Comparison of ENCODE assay signal across 1 cellular context in the genomic region with DNA sequence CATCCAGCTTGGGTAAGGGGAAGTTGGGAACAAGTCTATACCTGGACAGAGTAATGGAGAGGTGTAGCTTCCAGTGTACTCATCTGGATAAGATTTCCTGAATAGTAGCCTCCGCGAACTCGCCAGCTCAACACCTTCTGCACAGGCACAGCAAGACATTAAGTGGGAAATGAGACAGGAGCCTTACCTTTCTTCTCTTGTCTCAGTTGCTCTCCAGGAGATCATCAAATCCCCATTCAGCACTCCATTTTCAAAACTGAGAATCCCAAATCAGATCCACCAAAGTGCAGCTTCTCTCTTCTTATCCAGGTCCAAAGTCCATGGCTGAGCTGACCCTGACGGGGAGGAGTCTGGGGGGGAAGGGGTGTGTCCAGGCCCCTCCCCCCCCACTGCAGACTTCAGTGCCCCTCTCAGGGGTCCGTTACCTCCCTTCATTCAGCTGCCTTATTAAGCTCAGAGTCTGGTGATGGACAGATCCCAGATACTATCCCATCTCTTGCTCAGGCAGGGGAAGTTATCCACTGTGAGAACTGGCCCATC.
A peak's percentile ranks its signal among the peaks of the same experiment; 100 is the strongest.
TF ChIP-seq lines count a peak whose summit lies in the region.

No MANE protein-coding gene starts in this region.

TF ChIP-seq in GM12878, 131 proteins besides CTCF, POLR2A, EP300 and RAD21 (continued from another document):
- TF ChIP-seq MYB (IDR thresholded peaks at IDR 0.05; ENCODE audit: borderline replicate concordance, low read depth, low read length) (no peak), MXI1 (IDR thresholded peaks at IDR 0.05; ENCODE audit: low read depth, low read length) (no peak), IKZF2 (IDR thresholded peaks at IDR 0.05) (peak in 1 of 2 experiments; percentile 13; a peak in 1 of 4 replicates), TBL1XR1 (IDR thresholded peaks at IDR 0.05; ENCODE audit: low read depth, low read length) (no peak)
- TF ChIP-seq, protein P1, sequence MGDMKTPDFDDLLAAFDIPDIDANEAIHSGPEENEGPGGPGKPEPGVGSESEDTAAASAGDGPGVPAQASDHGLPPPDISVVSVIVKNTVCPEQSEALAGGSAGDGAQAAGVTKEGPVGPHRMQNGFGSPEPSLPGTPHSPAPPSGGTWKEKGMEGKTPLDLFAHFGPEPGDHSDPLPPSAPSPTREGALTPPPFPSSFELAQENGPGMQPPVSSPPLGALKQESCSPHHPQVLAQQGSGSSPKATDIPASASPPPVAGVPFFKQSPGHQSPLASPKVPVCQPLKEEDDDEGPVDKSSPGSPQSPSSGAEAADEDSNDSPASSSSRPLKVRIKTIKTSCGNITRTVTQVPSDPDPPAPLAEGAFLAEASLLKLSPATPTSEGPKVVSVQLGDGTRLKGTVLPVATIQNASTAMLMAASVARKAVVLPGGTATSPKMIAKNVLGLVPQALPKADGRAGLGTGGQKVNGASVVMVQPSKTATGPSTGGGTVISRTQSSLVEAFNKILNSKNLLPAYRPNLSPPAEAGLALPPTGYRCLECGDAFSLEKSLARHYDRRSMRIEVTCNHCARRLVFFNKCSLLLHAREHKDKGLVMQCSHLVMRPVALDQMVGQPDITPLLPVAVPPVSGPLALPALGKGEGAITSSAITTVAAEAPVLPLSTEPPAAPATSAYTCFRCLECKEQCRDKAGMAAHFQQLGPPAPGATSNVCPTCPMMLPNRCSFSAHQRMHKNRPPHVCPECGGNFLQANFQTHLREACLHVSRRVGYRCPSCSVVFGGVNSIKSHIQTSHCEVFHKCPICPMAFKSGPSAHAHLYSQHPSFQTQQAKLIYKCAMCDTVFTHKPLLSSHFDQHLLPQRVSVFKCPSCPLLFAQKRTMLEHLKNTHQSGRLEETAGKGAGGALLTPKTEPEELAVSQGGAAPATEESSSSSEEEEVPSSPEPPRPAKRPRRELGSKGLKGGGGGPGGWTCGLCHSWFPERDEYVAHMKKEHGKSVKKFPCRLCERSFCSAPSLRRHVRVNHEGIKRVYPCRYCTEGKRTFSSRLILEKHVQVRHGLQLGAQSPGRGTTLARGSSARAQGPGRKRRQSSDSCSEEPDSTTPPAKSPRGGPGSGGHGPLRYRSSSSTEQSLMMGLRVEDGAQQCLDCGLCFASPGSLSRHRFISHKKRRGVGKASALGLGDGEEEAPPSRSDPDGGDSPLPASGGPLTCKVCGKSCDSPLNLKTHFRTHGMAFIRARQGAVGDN (IDR thresholded peaks at IDR 0.05), result 0 out of 2 replicates have a peak, but pooled peaks have one; percentile 12
- TF ChIP-seq, protein P2, sequence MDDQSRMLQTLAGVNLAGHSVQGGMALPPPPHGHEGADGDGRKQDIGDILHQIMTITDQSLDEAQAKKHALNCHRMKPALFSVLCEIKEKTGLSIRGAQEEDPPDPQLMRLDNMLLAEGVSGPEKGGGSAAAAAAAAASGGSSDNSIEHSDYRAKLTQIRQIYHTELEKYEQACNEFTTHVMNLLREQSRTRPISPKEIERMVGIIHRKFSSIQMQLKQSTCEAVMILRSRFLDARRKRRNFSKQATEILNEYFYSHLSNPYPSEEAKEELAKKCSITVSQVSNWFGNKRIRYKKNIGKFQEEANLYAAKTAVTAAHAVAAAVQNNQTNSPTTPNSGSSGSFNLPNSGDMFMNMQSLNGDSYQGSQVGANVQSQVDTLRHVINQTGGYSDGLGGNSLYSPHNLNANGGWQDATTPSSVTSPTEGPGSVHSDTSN (IDR thresholded peaks at IDR 0.05; ENCODE audit: insufficient replicate concordance, low read depth, low read length), result no peak
